9 cellular contexts compared by ENCODE assay signal in genomic region chr3:159763466-159764210, GRCh38.
DNase-seq lines count a peak whose midpoint lies in the region; ATAC-seq, FAIRE-seq and TF ChIP-seq lines count a peak whose summit lies in the region.
"Had no signal": no experiment of that assay in that cellular context is flagged by ENCODE, and none has a peak within 500 bp of the region (broad histone marks: within the 10 kb centered on the region; RNA-seq: fewer than 3 reads in every experiment).

No MANE protein-coding gene starts in this region.

- peak overlapping the region; percentile 98 for H2BK120ac ChIP-seq in trophoblast cell (ENCODE audit: insufficient read depth, low read length, poor library complexity)

- peak overlapping the region; percentile 95 for H3K14ac ChIP-seq in trophoblast cell (ENCODE audit: low read length)

- peaks cover 0 to 16% (median 0%) of the 10 kb centered on the region in 9 donors for H3K27me3 ChIP-seq in heart left ventricle
- no peaks in the 10 kb centered on the region for H3K27me3 ChIP-seq in trophoblast cell (ENCODE audit: insufficient read depth, low read length)

- ATAC-seq in GM19397 (IDR thresholded peaks at IDR 0.05; ENCODE audit: unreplicated experiment) (peak; percentile 71), HG03439 (IDR thresholded peaks at IDR 0.05; ENCODE audit: unreplicated experiment) (peak; percentile 73), heart left ventricle (peak; percentile 51 to 86 (median 72))

- peaks cover 24% of the 10 kb centered on the region for H3K79me1 ChIP-seq in trophoblast cell (ENCODE audit: low read length)

- H3K9me3 ChIP-seq in heart left ventricle (no peaks in the 10 kb centered on the region), trophoblast cell (ENCODE audit: insufficient read depth, low read depth, low read length) (no peaks in the 10 kb centered on the region)

- H2BK5ac ChIP-seq in trophoblast cell (ENCODE audit: low read depth, low read length, poor library complexity), result peak overlapping the region; percentile 91

- H2AFZ ChIP-seq in trophoblast cell (ENCODE audit: insufficient read depth, low read length, poor library complexity), result peak overlapping the region; percentile 69

- peaks cover 0 to 63% (median 36%) of the 10 kb centered on the region in 12 donors for H3K4me1 ChIP-seq in heart left ventricle
- peaks cover 6 to 15% of the 10 kb centered on the region in 2 experiments for H3K4me1 ChIP-seq in trophoblast cell (ENCODE audit: control insufficient read depth in 1 of 2, insufficient read depth in 2 of 2, low read length in 2 of 2)

- H4K91ac ChIP-seq in trophoblast cell (ENCODE audit: low read depth, low read length), result peak overlapping the region; percentile 98

- no peak for TF ChIP-seq CTCF in D721Med (IDR thresholded peaks at IDR 0.05; ENCODE audit: insufficient read depth, missing control alignments)
- peak in 9 of 12 donors; percentile 8 to 50 (median 33) for TF ChIP-seq CTCF in heart left ventricle (IDR thresholded peaks at IDR 0.05)

- H4K12ac ChIP-seq in trophoblast cell (ENCODE audit: low read depth, low read length), result peak overlapping the region; percentile 17

- FAIRE-seq in D721Med (lab: Jason Lieb, UNC), result no peak
- FAIRE-seq: colon had no signal

- H3K4me2 ChIP-seq in trophoblast cell (ENCODE audit: low read length), result peak overlapping the region; percentile 93

- H4K8ac ChIP-seq in trophoblast cell (ENCODE audit: low read depth, low read length), result peak overlapping the region; percentile 70

- WGBS in heart left ventricle, 4 donors, result 0 to 1% (median 1%) methylated on average over 9 to 75 of the region's 75 CpGs
- WGBS in trophoblast cell (ENCODE audit: extremely low coverage, insufficient coverage, insufficient read length), result no CpG with 5 or more reads among the region's 75 CpGs

- TF ChIP-seq POLR2A in heart left ventricle (IDR thresholded peaks at IDR 0.05), result peak in 1 of 2 donors; percentile 89

- peak; percentile 53 for DNase-seq in D721Med (ENCODE audit: insufficient read length, low spot score)
- DNase-seq in NCI-H526 treated with DMSO at 0.1 percent for 48 hours (lab: John Stamatoyannopoulos, UW), result peak; percentile 79
- peak; percentile 75 for DNase-seq in amniotic epithelial cell (ENCODE audit: low read depth)
- DNase-seq in heart left ventricle, result peak; percentile 86 to 90 (median 89)
- peak; percentile 69 to 80 for DNase-seq in trophoblast cell
- no peak for DNase-seq in T-helper 9 cell

- H3K4ac ChIP-seq in trophoblast cell (ENCODE audit: low read depth, low read length), result peak overlapping the region; percentile 91

- H2AK5ac ChIP-seq in trophoblast cell (ENCODE audit: low read length), result no peak overlapping the region

- peak overlapping the region; percentile 45 for H2BK12ac ChIP-seq in trophoblast cell (ENCODE audit: low read length)

- peaks cover 18% of the 10 kb centered on the region for H3K79me2 ChIP-seq in trophoblast cell (ENCODE audit: control insufficient read depth, insufficient read depth, low read length, poor library complexity)

- no peak overlapping the region for H3K23ac ChIP-seq in trophoblast cell (ENCODE audit: low read length)

- intact Hi-C loops in heart left ventricle (cut with DNase I), result loop anchor here in 7 of 10 donors (2.0 to 10.0 kb wide), 14 partner anchors 31 to 149 kb away; no protein-coding TSS in a partner anchor

- no peaks in the 10 kb centered on the region for H3K36me3 ChIP-seq in heart left ventricle
- H3K36me3 ChIP-seq in trophoblast cell (ENCODE audit: control insufficient read depth in 1 of 2, insufficient read depth in 2 of 2, low read length in 2 of 2), result peaks cover 2 to 3% of the 10 kb centered on the region in 2 experiments

- H3K9ac ChIP-seq in trophoblast cell (ENCODE audit: low read length), result peak overlapping the region; percentile 79

- peak overlapping the region; percentile 98 for H3K18ac ChIP-seq in trophoblast cell (ENCODE audit: low read length)

- H3K4me3 ChIP-seq in heart left ventricle, result peak overlapping the region; percentile 57 to 96 (median 84)
- H3K4me3 ChIP-seq in trophoblast cell (ENCODE audit: low read depth, low read length), result peak overlapping the region; percentile 94

- H3K27ac ChIP-seq in heart left ventricle, result peak overlapping the region; percentile 91 to 100 (median 98)
- peak overlapping the region; percentile 98 for H3K27ac ChIP-seq in trophoblast cell (ENCODE audit: low read depth, low read length)
